ENCODE assay signal across 8 cellular contexts in genomic region chr17:57085448-57086068, GRCh38. TPM values are rescaled to one million over a fixed set of nuclear protein-coding genes. Genes with fewer than 3 reads are reported as not detected.
DNase-seq lines count a peak whose midpoint lies in the region; ATAC-seq and TF ChIP-seq lines count a peak whose summit lies in the region.

No MANE protein-coding gene starts in this region.

- peak overlapping the region; percentile 99 for H3K4me3 ChIP-seq in AG04450 (ENCODE audit: low read depth, low read length)

- DNase-seq in AG04450 (ENCODE audit: low read depth, low spot score): no peak
- peak; percentile 49 for DNase-seq in NCI-H226
- DNase-seq in activated CD8-positive, alpha-beta memory T cell treated with anti-CD3 and anti-CD28 coated beads, Interleukin-2, amount 10 ng/mL, durations not matched to agents 7 days and 5 days: peak; percentile 71
- peak; percentile 66 for DNase-seq in endothelial cell (ENCODE audit: low spot score)
- DNase-seq in mucosa of gallbladder (ENCODE audit: low spot score): peak; percentile 64
- peak; percentile 17 to 22 for DNase-seq in stimulated activated CD8-positive, alpha-beta memory T cell treated with anti-CD3 and anti-CD28 coated beads, Interleukin-7, amount 100 ng/mL, for 1 hour (ENCODE audit: low read depth in 2 of 2)

- peaks cover 45% of the 10 kb centered on the region for H3K4me1 Mint-ChIP-seq in activated CD8-positive, alpha-beta memory T cell treated with anti-CD3 and anti-CD28 coated beads, Interleukin-2, amount 10 ng/mL, durations not matched to agents 7 days and 5 days
- peaks cover 32% of the 10 kb centered on the region for H3K4me1 Mint-ChIP-seq in endothelial cell (ENCODE audit: unreplicated experiment)

- no peaks in the 10 kb centered on the region for H3K9me3 Mint-ChIP-seq in activated CD8-positive, alpha-beta memory T cell treated with anti-CD3 and anti-CD28 coated beads, Interleukin-2, amount 10 ng/mL, durations not matched to agents 7 days and 5 days (ENCODE audit: low read depth)
- no peaks in the 10 kb centered on the region for H3K9me3 Mint-ChIP-seq in endothelial cell (ENCODE audit: unreplicated experiment)

- TF ChIP-seq CTCF in AG04450 (IDR thresholded peaks at IDR 0.05; ENCODE audit: low read depth, low read length) (peak; percentile 17), endothelial cell (IDR thresholded peaks at IDR 0.05; ENCODE audit: unreplicated experiment) (no peak)

- H3K27ac ChIP-seq in AG04450 (ENCODE audit: low read depth, low read length): no peak overlapping the region

- H3K4me3 Mint-ChIP-seq in activated CD8-positive, alpha-beta memory T cell treated with anti-CD3 and anti-CD28 coated beads, Interleukin-2, amount 10 ng/mL, durations not matched to agents 7 days and 5 days: peak overlapping the region; percentile 82
- peak overlapping the region; percentile 86 for H3K4me3 Mint-ChIP-seq in endothelial cell (ENCODE audit: unreplicated experiment)

- CTCF ChIA-PET in AG04450 (lab: Charles Lee): no interaction called here
- CTCF ChIA-PET in activated CD8-positive, alpha-beta memory T cell treated with anti-CD3 and anti-CD28 coated beads, Interleukin-2, amount 10 ng/mL, durations not matched to agents 7 days and 5 days (lab: Charles Lee): interaction anchor here (0.9 to 2.6 kb wide), 4 partner anchors 16 to 808 kb away, joined by 3 to 6 read pairs (median 3); no protein-coding TSS in a partner anchor

- H3K27me3 ChIP-seq in AG04450 (ENCODE audit: control insufficient read depth, insufficient read depth, low read length): no peaks in the 10 kb centered on the region

- peak overlapping the region; percentile 73 for H3K27ac Mint-ChIP-seq in activated CD8-positive, alpha-beta memory T cell treated with anti-CD3 and anti-CD28 coated beads, Interleukin-2, amount 10 ng/mL, durations not matched to agents 7 days and 5 days
- no peak overlapping the region for H3K27ac Mint-ChIP-seq in endothelial cell (ENCODE audit: unreplicated experiment)

- POLR2A ChIA-PET in AG04450 (lab: Yijun Ruan, JAX): interaction anchor here (1.4 kb wide), 1 partner anchor 764 kb away, joined by 3 read pairs; the partner anchor contains the start of gene MRPS23

- peaks cover 5% of the 10 kb centered on the region for H3K27me3 Mint-ChIP-seq in activated CD8-positive, alpha-beta memory T cell treated with anti-CD3 and anti-CD28 coated beads, Interleukin-2, amount 10 ng/mL, durations not matched to agents 7 days and 5 days
- peaks cover 10% of the 10 kb centered on the region for H3K27me3 Mint-ChIP-seq in endothelial cell (ENCODE audit: unreplicated experiment)

- no peaks in the 10 kb centered on the region; the same call in 1 of the 2 replicates for H3K9me3 ChIP-seq in AG04450 (ENCODE audit: control insufficient read depth, insufficient read depth, low read length)

- peak; percentile 16 for ATAC-seq in GM18499 (IDR thresholded peaks at IDR 0.05; ENCODE audit: insufficient read depth, unreplicated experiment)
- peak; percentile 24 for ATAC-seq in HG02981 (IDR thresholded peaks at IDR 0.05; ENCODE audit: unreplicated experiment)
- peak; percentile 46 for ATAC-seq in activated CD8-positive, alpha-beta memory T cell treated with anti-CD3 and anti-CD28 coated beads, Interleukin-2, amount 10 ng/mL, durations not matched to agents 7 days and 5 days

- H3K36me3 Mint-ChIP-seq in activated CD8-positive, alpha-beta memory T cell treated with anti-CD3 and anti-CD28 coated beads, Interleukin-2, amount 10 ng/mL, durations not matched to agents 7 days and 5 days: no peaks in the 10 kb centered on the region
- no peaks in the 10 kb centered on the region for H3K36me3 Mint-ChIP-seq in endothelial cell (ENCODE audit: low read depth, unreplicated experiment)

RNA-seq across cellular contexts. Expression of gene AKAP1, which starts 0.5 kb away (rescaled TPM):
- polyA plus RNA-seq in AG04450 (2011; rRNA removed): 6.5 and 12.4 TPM in 2 replicates
- 15.3 and 19.7 TPM in 2 replicates for polyA minus RNA-seq in AG04450 (2011; rRNA and poly(A)+ RNA removed)
- total RNA-seq in activated CD8-positive, alpha-beta memory T cell treated with anti-CD3 and anti-CD28 coated beads, Interleukin-2, amount 10 ng/mL, durations not matched to agents 7 days and 5 days: 10 to 100 TPM; 28.0 to 38.3 TPM
- 24.6 TPM for total RNA-seq in endothelial cell (ENCODE audit: unreplicated experiment)
- total RNA-seq in mucosa of gallbladder: 67.5 TPM
